Comparison of ENCODE assay signal across 19 cellular contexts in the genomic region with DNA sequence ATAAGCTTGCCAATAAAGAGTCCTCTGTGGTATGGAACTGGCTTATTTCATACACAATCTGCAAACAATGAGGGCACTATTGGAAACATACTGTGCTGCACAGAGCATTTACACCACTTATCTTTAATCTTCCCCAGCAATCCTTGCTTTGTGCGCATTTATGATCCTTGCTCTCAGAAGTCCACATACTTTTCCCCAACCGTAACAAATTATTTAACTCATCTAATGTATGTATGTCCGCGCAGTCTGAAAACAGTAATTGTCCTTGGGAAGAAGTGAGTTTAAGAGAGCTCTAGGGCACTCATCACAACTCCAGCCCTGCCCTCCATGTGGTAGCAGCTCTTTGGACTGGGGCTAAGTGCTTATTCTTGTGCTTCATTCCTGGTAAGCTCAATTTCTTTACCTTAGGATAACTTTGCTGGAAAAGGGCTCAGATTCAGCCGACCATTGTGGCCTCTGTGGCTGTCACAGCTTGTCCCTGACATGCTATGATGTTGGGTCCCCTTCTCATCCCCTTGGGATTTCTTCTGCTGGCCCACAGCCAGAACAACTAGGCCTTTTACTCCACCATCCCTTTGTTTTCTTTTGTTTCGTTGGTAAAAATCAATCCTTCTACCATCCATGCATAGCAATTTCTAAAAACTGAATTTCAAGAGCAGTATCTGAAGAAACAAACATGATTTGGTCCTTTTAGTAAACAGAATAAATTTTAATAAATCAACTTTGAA.
A peak's percentile ranks its signal among the peaks of the same experiment; 100 is the strongest.
DNase-seq lines count a peak whose midpoint lies in the region; ATAC-seq, FAIRE-seq and TF ChIP-seq lines count a peak whose summit lies in the region.
"Had no signal": no experiment of that assay in that cellular context is flagged by ENCODE, and none has a peak within 500 bp of the region (broad histone marks: within the 10 kb centered on the region; RNA-seq: fewer than 3 reads in every experiment).

No MANE protein-coding gene starts in this region.

- peak overlapping the region; percentile 24 for H3K9ac ChIP-seq in astrocyte (ENCODE audit: low read length)
- H3K9ac ChIP-seq: BLaER1 treated with 17β-estradiol and CSF1 and Interleukin-3, amounts not matched to agents 10 nM and 100 nM had no signal

- 80% methylated on average over 6 of the region's 6 CpGs for WGBS in right cardiac atrium

- H3K4me1 Mint-ChIP-seq in astrocyte (ENCODE audit: low read depth, unreplicated experiment), result peaks cover 20% of the 10 kb centered on the region
- peaks cover 31% of the 10 kb centered on the region for H3K4me1 Mint-ChIP-seq in neural crest cell
- H3K4me1 Mint-ChIP-seq in stimulated activated effector memory CD8-positive, alpha-beta T cell treated with anti-CD3 and anti-CD28 coated beads, Interleukin-12 subunit alpha, Interleukin-12 subunit beta, amount 100 ng/mL, for 72 hours, result no peaks in the 10 kb centered on the region

- no peak overlapping the region for H3K4me2 ChIP-seq in astrocyte (ENCODE audit: low read length)
- H3K4me2 ChIP-seq: A549; BLaER1 treated with 17β-estradiol and CSF1 and Interleukin-3, amounts not matched to agents 10 nM and 100 nM had no signal

- H3K27me3 ChIP-seq in left ventricle myocardium inferior (ENCODE audit: low read depth) (no peaks in the 10 kb centered on the region), right cardiac atrium (ENCODE audit: control insufficient read depth, insufficient read depth) (no peaks in the 10 kb centered on the region), astrocyte (ENCODE audit: insufficient read depth, low read length) (no peaks in the 10 kb centered on the region), gastrocnemius medialis (no peaks in the 10 kb centered on the region)
- H3K27me3 ChIP-seq: BLaER1 treated with 17β-estradiol and CSF1 and Interleukin-3, amounts not matched to agents 10 nM and 100 nM; foreskin keratinocyte had no signal

- H3K36me3 Mint-ChIP-seq in astrocyte (ENCODE audit: low read depth, unreplicated experiment), result peaks cover 4% of the 10 kb centered on the region
- H3K36me3 Mint-ChIP-seq in neural crest cell (ENCODE audit: low read depth), result no peaks in the 10 kb centered on the region
- no peaks in the 10 kb centered on the region for H3K36me3 Mint-ChIP-seq in stimulated activated effector memory CD8-positive, alpha-beta T cell treated with anti-CD3 and anti-CD28 coated beads, Interleukin-12 subunit alpha, Interleukin-12 subunit beta, amount 100 ng/mL, for 72 hours

- H3K27me3 Mint-ChIP-seq in astrocyte (ENCODE audit: low read depth, unreplicated experiment) (no peaks in the 10 kb centered on the region), neural crest cell (ENCODE audit: low read depth) (no peaks in the 10 kb centered on the region)
- H3K27me3 Mint-ChIP-seq: activated CD4-positive, alpha-beta T cell treated with anti-CD3 and anti-CD28 coated beads, Interleukin-2, amount 10 ng/mL, durations not matched to agents 24 days and 14 days; dendritic cell treated with granulocyte-macrophage colony-stimulating factor and Interleukin-4, amounts not matched to agents 40 ng/mL and 50 ng/mL, for 4 days had no signal

- no peaks in the 10 kb centered on the region for H3K79me2 ChIP-seq in astrocyte (ENCODE audit: insufficient read depth, low read length)

- peaks cover 2% of the 10 kb centered on the region for H3K36me3 ChIP-seq in left ventricle myocardium inferior
- no peaks in the 10 kb centered on the region for H3K36me3 ChIP-seq in astrocyte (ENCODE audit: insufficient read depth, low read length)
- H3K36me3 ChIP-seq in gastrocnemius medialis, result no peaks in the 10 kb centered on the region
- H3K36me3 ChIP-seq: BLaER1 treated with 17β-estradiol and CSF1 and Interleukin-3, amounts not matched to agents 10 nM and 100 nM had no signal

- peak overlapping the region; percentile 40 for H3K27ac ChIP-seq in left ventricle myocardium inferior (replicated peaks)
- no peak overlapping the region for H3K27ac ChIP-seq in right cardiac atrium (ENCODE audit: low read length)
- peak overlapping the region; percentile 60 for H3K27ac ChIP-seq in astrocyte (ENCODE audit: low read depth, low read length)
- H3K27ac ChIP-seq in gastrocnemius medialis, result peak overlapping the region in 1 of 4 donors; percentile 7
- H3K27ac ChIP-seq: A549; BLaER1 treated with 17β-estradiol and CSF1 and Interleukin-3, amounts not matched to agents 10 nM and 100 nM; foreskin keratinocyte had no signal

- no peak for DNase-seq in left ventricle myocardium inferior
- no peak for DNase-seq in right cardiac atrium
- no peak for DNase-seq in astrocyte (ENCODE audit: low read depth)
- DNase-seq in neural crest cell (ENCODE audit: low read depth, low spot score), result no peak
- no peak for DNase-seq in posterior cingulate gyrus
- DNase-seq in activated naive CD4-positive, alpha-beta T cell (lab: John Stamatoyannopoulos, UW), result no peak
- DNase-seq in stimulated activated effector memory CD8-positive, alpha-beta T cell treated with anti-CD3 and anti-CD28 coated beads, Interleukin-12 subunit alpha, Interleukin-12 subunit beta, amount 100 ng/mL, for 72 hours (ENCODE audit: low spot score in 2 of 2), result no peak
- DNase-seq in gastrocnemius medialis, result no peak
- DNase-seq: activated CD4-positive, alpha-beta T cell treated with anti-CD3 and anti-CD28 coated beads, Interleukin-2, amount 10 ng/mL, durations not matched to agents 24 days and 14 days; foreskin keratinocyte; GDM1; NCI-H1436 treated with DMSO at 0.1 percent for 48 hours; NCI-H446 treated with DMSO at 0.1 percent for 48 hours; stimulated activated naive CD4-positive, alpha-beta T cell treated with Interleukin-2 at 50 U/mL for 16 hours had no signal

- no peak overlapping the region for H3K4me3 Mint-ChIP-seq in astrocyte (ENCODE audit: unreplicated experiment)
- no peak overlapping the region for H3K4me3 Mint-ChIP-seq in neural crest cell
- no peak overlapping the region for H3K4me3 Mint-ChIP-seq in stimulated activated effector memory CD8-positive, alpha-beta T cell treated with anti-CD3 and anti-CD28 coated beads, Interleukin-12 subunit alpha, Interleukin-12 subunit beta, amount 100 ng/mL, for 72 hours
- H3K4me3 Mint-ChIP-seq: activated CD4-positive, alpha-beta T cell treated with anti-CD3 and anti-CD28 coated beads, Interleukin-2, amount 10 ng/mL, durations not matched to agents 24 days and 14 days; dendritic cell treated with granulocyte-macrophage colony-stimulating factor and Interleukin-4, amounts not matched to agents 40 ng/mL and 50 ng/mL, for 4 days had no signal

- TF ChIP-seq CTCF in left ventricle myocardium inferior (IDR thresholded peaks at IDR 0.05; ENCODE audit: borderline replicate concordance) (no peak), astrocyte (IDR thresholded peaks at IDR 0.05; ENCODE audit: insufficient read depth, low read depth, low read length) (no peak), neural crest cell (conservative IDR thresholded peaks at IDR 0.05) (no peak), gastrocnemius medialis (IDR thresholded peaks at IDR 0.05 in 4 of 5, conservative IDR thresholded peaks at IDR 0.05 in 1 of 5) (no peak)

- H3K9me3 ChIP-seq in left ventricle myocardium inferior (replicated peaks) (no peaks in the 10 kb centered on the region), right cardiac atrium (ENCODE audit: control insufficient read depth, low read length) (no peaks in the 10 kb centered on the region), astrocyte (ENCODE audit: insufficient read depth, low read depth, low read length) (no peaks in the 10 kb centered on the region), gastrocnemius medialis (no peaks in the 10 kb centered on the region)
- H3K9me3 ChIP-seq: A549 had no signal

- in situ Hi-C loops in gastrocnemius medialis (cut with MboI; ENCODE audit: low sequenced_read_pairs in 4 of 4), result no loop called here

- no peaks in the 10 kb centered on the region for H4K20me1 ChIP-seq in astrocyte (ENCODE audit: insufficient read depth, low read length)
- H4K20me1 ChIP-seq: BLaER1 treated with 17β-estradiol and CSF1 and Interleukin-3, amounts not matched to agents 10 nM and 100 nM had no signal

- H2AFZ ChIP-seq in astrocyte (ENCODE audit: low read depth, low read length), result no peak overlapping the region

- H3K27ac Mint-ChIP-seq in astrocyte (ENCODE audit: unreplicated experiment) (no peak overlapping the region), neural crest cell (ENCODE audit: unreplicated experiment) (peak overlapping the region; percentile 0)
- H3K27ac Mint-ChIP-seq in stimulated activated effector memory CD8-positive, alpha-beta T cell treated with anti-CD3 and anti-CD28 coated beads, Interleukin-12 subunit alpha, Interleukin-12 subunit beta, amount 100 ng/mL, for 72 hours, result no peak overlapping the region
- H3K27ac Mint-ChIP-seq: activated CD4-positive, alpha-beta T cell treated with anti-CD3 and anti-CD28 coated beads, Interleukin-2, amount 10 ng/mL, durations not matched to agents 24 days and 14 days; dendritic cell treated with granulocyte-macrophage colony-stimulating factor and Interleukin-4, amounts not matched to agents 40 ng/mL and 50 ng/mL, for 4 days had no signal

- no peak overlapping the region for H3K4me3 ChIP-seq in left ventricle myocardium inferior
- H3K4me3 ChIP-seq in right cardiac atrium (ENCODE audit: low read length), result no peak overlapping the region
- H3K4me3 ChIP-seq in astrocyte (ENCODE audit: insufficient read depth, low read depth, low read length), result no peak overlapping the region
- H3K4me3 ChIP-seq in gastrocnemius medialis, result no peak overlapping the region
- H3K4me3 ChIP-seq: A549; BLaER1 treated with 17β-estradiol and CSF1 and Interleukin-3, amounts not matched to agents 10 nM and 100 nM had no signal

- H3K9me3 Mint-ChIP-seq in astrocyte (ENCODE audit: unreplicated experiment) (peaks cover 1% of the 10 kb centered on the region), neural crest cell (peaks cover 2% of the 10 kb centered on the region)
- no peaks in the 10 kb centered on the region for H3K9me3 Mint-ChIP-seq in stimulated activated effector memory CD8-positive, alpha-beta T cell treated with anti-CD3 and anti-CD28 coated beads, Interleukin-12 subunit alpha, Interleukin-12 subunit beta, amount 100 ng/mL, for 72 hours
- H3K9me3 Mint-ChIP-seq: activated CD4-positive, alpha-beta T cell treated with anti-CD3 and anti-CD28 coated beads, Interleukin-2, amount 10 ng/mL, durations not matched to agents 24 days and 14 days; dendritic cell treated with granulocyte-macrophage colony-stimulating factor and Interleukin-4, amounts not matched to agents 40 ng/mL and 50 ng/mL, for 4 days had no signal

- FAIRE-seq in astrocyte (lab: Jason Lieb, UNC), result no peak
- FAIRE-seq: A549, bronchial epithelial cell, H54 had no signal

- TF ChIP-seq POLR2A in gastrocnemius medialis (IDR thresholded peaks at IDR 0.05), result no peak

- H3K4me1 ChIP-seq in left ventricle myocardium inferior (peaks cover 13% of the 10 kb centered on the region), right cardiac atrium (ENCODE audit: control insufficient read depth, insufficient read depth, low read length) (peaks cover 8% of the 10 kb centered on the region), astrocyte (ENCODE audit: insufficient read depth, low read length) (peaks cover 21% of the 10 kb centered on the region), gastrocnemius medialis (no peaks in the 10 kb centered on the region)
- H3K4me1 ChIP-seq: BLaER1 treated with 17β-estradiol and CSF1 and Interleukin-3, amounts not matched to agents 10 nM and 100 nM had no signal

- ATAC-seq in right cardiac atrium (no peak), gastrocnemius medialis (no peak)
- ATAC-seq in stimulated activated effector memory CD8-positive, alpha-beta T cell treated with anti-CD3 and anti-CD28 coated beads, Interleukin-12 subunit alpha, Interleukin-12 subunit beta, amount 100 ng/mL, for 72 hours, result no peak
- ATAC-seq: A549, foreskin keratinocyte had no signal

- intact Hi-C loops in left ventricle myocardium inferior (cut with micrococcal nuclease), result no loop called here
- intact Hi-C loops in right cardiac atrium (cut with DNase I), result loop anchor here in 1 of 4 donors (10.0 kb wide), 1 partner anchor 142 kb away; no protein-coding TSS in a partner anchor
- intact Hi-C loops in posterior cingulate gyrus (cut with DNase I), result no loop called here
- intact Hi-C loops in gastrocnemius medialis (cut with DNase I; ENCODE audit: low total_unique reads), result no loop called here
